11 cellular contexts compared by ENCODE assay signal in the genomic region with DNA sequence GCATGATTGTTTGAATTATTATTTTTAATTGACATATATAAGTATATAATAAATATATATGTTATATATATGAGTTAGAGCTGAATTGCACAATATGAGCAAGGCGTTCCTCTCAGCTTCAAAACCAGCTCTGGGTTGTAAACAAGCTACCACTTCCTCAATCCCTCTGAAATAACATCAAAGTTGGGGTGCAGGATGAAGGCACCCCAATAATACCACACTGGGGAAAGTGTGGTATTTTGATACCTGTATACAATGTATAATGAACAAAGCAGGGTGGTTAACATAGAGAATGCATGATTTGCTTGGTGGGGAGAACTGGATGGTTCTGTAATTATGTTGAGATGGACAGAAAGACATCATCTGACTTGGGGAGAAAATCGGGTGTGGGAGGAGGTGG. TPM values are rescaled to one million over a fixed set of nuclear protein-coding genes. Genes with fewer than 3 reads are reported as not detected.
A peak's percentile ranks its signal among the peaks of the same experiment; 100 is the strongest.
DNase-seq lines count a peak whose midpoint lies in the region; ATAC-seq and TF ChIP-seq lines count a peak whose summit lies in the region.
"Had no signal": no experiment of that assay in that cellular context is flagged by ENCODE, and none has a peak within 500 bp of the region (broad histone marks: within the 10 kb centered on the region; RNA-seq: fewer than 3 reads in every experiment).

No MANE protein-coding gene starts in this region.

- H3K36me3 ChIP-seq in mammary epithelial cell (ENCODE audit: insufficient read depth, low read length): no peaks in the 10 kb centered on the region
- no peaks in the 10 kb centered on the region for H3K36me3 ChIP-seq in lower lobe of right lung
- no peaks in the 10 kb centered on the region for H3K36me3 ChIP-seq in urinary bladder (ENCODE audit: insufficient read depth)

- no peak overlapping the region for H3K27ac Mint-ChIP-seq in MCF 10A (ENCODE audit: low read depth, unreplicated experiment)
- peak overlapping the region; percentile 55 for H3K27ac Mint-ChIP-seq in activated T-helper 1 cell treated with anti-CD3 and anti-CD28 coated beads, Interleukin-12 subunit alpha, Interleukin-12 subunit beta, Interleukin-2, Interleukin-4 antibody, amounts not matched to agents 30 ng/mL and 10 ng/mL and 1 ng/mL, durations not matched to agents 14 hours and 24 hours and 36 hours

- H3K4me1 ChIP-seq in mammary epithelial cell (ENCODE audit: insufficient read depth, low read length) (peaks cover 9% of the 10 kb centered on the region), lower lobe of right lung (peaks cover 35% of the 10 kb centered on the region), urinary bladder (ENCODE audit: insufficient read depth) (no peaks in the 10 kb centered on the region)

- H3K9me3 Mint-ChIP-seq in MCF 10A (ENCODE audit: unreplicated experiment): no peaks in the 10 kb centered on the region
- no peaks in the 10 kb centered on the region for H3K9me3 Mint-ChIP-seq in activated T-helper 1 cell treated with anti-CD3 and anti-CD28 coated beads, Interleukin-12 subunit alpha, Interleukin-12 subunit beta, Interleukin-2, Interleukin-4 antibody, amounts not matched to agents 30 ng/mL and 10 ng/mL and 1 ng/mL, durations not matched to agents 14 hours and 24 hours and 36 hours

- no peaks in the 10 kb centered on the region for H4K20me1 ChIP-seq in mammary epithelial cell (ENCODE audit: insufficient read depth, low read length)

- intact Hi-C loops in MCF 10A (cut with micrococcal nuclease) (loop anchor here (5.0 kb wide), 2 partner anchors 72 to 1057 kb away; no protein-coding TSS in a partner anchor), mammary epithelial cell (cut with micrococcal nuclease) (loop anchor here (10.0 kb wide), 1 partner anchor 754 kb away; no protein-coding TSS in a partner anchor), lower lobe of right lung (cut with DNase I) (no loop called here)
- intact Hi-C loops in activated T-helper 1 cell treated with anti-CD3 and anti-CD28 coated beads, Interleukin-12 subunit alpha, Interleukin-12 subunit beta, Interleukin-2, Interleukin-4 antibody, amounts not matched to agents 30 ng/mL and 10 ng/mL and 1 ng/mL, durations not matched to agents 14 hours and 24 hours and 36 hours (cut with micrococcal nuclease): loop anchor here (2.0 to 5.0 kb wide), 2 partner anchors 87 to 202 kb away; no protein-coding TSS in a partner anchor

- peaks cover 7% of the 10 kb centered on the region for H3K4me1 Mint-ChIP-seq in MCF 10A (ENCODE audit: insufficient read depth, unreplicated experiment)
- peaks cover 87% of the 10 kb centered on the region for H3K4me1 Mint-ChIP-seq in activated T-helper 1 cell treated with anti-CD3 and anti-CD28 coated beads, Interleukin-12 subunit alpha, Interleukin-12 subunit beta, Interleukin-2, Interleukin-4 antibody, amounts not matched to agents 30 ng/mL and 10 ng/mL and 1 ng/mL, durations not matched to agents 14 hours and 24 hours and 36 hours (ENCODE audit: low read depth)

- H3K4me3 ChIP-seq in mammary epithelial cell (replicated peaks in 1 of 3; ENCODE audit: insufficient read depth in 1 of 3, low read depth in 2 of 3, low read length in 3 of 3) (no peak overlapping the region), lower lobe of right lung (no peak overlapping the region), urinary bladder (ENCODE audit: low read depth, low read length) (no peak overlapping the region)
- H3K4me3 ChIP-seq: GM23248 had no signal

- H3K27me3 ChIP-seq in mammary epithelial cell (ENCODE audit: insufficient read depth, low read length) (no peaks in the 10 kb centered on the region), lower lobe of right lung (ENCODE audit: low read depth) (no peaks in the 10 kb centered on the region)

- no peaks in the 10 kb centered on the region for H3K27me3 Mint-ChIP-seq in MCF 10A (ENCODE audit: insufficient read depth, unreplicated experiment)
- no peaks in the 10 kb centered on the region for H3K27me3 Mint-ChIP-seq in activated T-helper 1 cell treated with anti-CD3 and anti-CD28 coated beads, Interleukin-12 subunit alpha, Interleukin-12 subunit beta, Interleukin-2, Interleukin-4 antibody, amounts not matched to agents 30 ng/mL and 10 ng/mL and 1 ng/mL, durations not matched to agents 14 hours and 24 hours and 36 hours (ENCODE audit: insufficient read depth)

- CTCF ChIA-PET in MCF 10A (lab: Yijun Ruan, JAX) (interaction anchor here (1.0 to 3.6 kb wide), 4 partner anchors 11 to 132 kb away, joined by 3 to 21 read pairs (median 5); no protein-coding TSS in a partner anchor), mammary epithelial cell (lab: Charles Lee; ENCODE audit: low non-redundant PET) (no interaction called here)

- no peaks in the 10 kb centered on the region for H3K9me3 ChIP-seq in mammary epithelial cell (replicated peaks; ENCODE audit: insufficient read depth, low read length)
- H3K9me3 ChIP-seq in lower lobe of right lung: no peaks in the 10 kb centered on the region

- BruUV-seq in MCF 10A (replicated peaks; lab: Mats Ljungman, UMichigan) (no TSS peak), mammary epithelial cell (replicated peaks; lab: Mats Ljungman, UMichigan) (no TSS peak)

- H3K4me3 Mint-ChIP-seq in MCF 10A (ENCODE audit: unreplicated experiment): peak overlapping the region; percentile 15
- H3K4me3 Mint-ChIP-seq in activated T-helper 1 cell treated with anti-CD3 and anti-CD28 coated beads, Interleukin-12 subunit alpha, Interleukin-12 subunit beta, Interleukin-2, Interleukin-4 antibody, amounts not matched to agents 30 ng/mL and 10 ng/mL and 1 ng/mL, durations not matched to agents 14 hours and 24 hours and 36 hours: peak overlapping the region; percentile 65

- 94% methylated on average over 2 of the region's 2 CpGs for WGBS in mammary epithelial cell (ENCODE audit: low coverage, missing lambda C conversion rate)
- WGBS in urinary bladder: 82% methylated on average over 2 of the region's 2 CpGs

- H3K36me3 Mint-ChIP-seq in MCF 10A (ENCODE audit: insufficient read depth, unreplicated experiment): no peaks in the 10 kb centered on the region
- H3K36me3 Mint-ChIP-seq in activated T-helper 1 cell treated with anti-CD3 and anti-CD28 coated beads, Interleukin-12 subunit alpha, Interleukin-12 subunit beta, Interleukin-2, Interleukin-4 antibody, amounts not matched to agents 30 ng/mL and 10 ng/mL and 1 ng/mL, durations not matched to agents 14 hours and 24 hours and 36 hours (ENCODE audit: low read depth): peaks cover 21% of the 10 kb centered on the region

- DNase-seq in MCF 10A (ENCODE audit: unreplicated experiment) (no peak), mammary epithelial cell (no peak), lower lobe of right lung (no peak), NCI-H1092 (lab: John Stamatoyannopoulos, UW) (no peak), NCI-H748 (lab: John Stamatoyannopoulos, UW; ENCODE audit: unreplicated experiment) (no peak)
- no peak for DNase-seq in activated T-helper 1 cell treated with anti-CD3 and anti-CD28 coated beads, Interleukin-12 subunit alpha, Interleukin-12 subunit beta, Interleukin-2, Interleukin-4 antibody, amounts not matched to agents 30 ng/mL and 10 ng/mL and 1 ng/mL, durations not matched to agents 14 hours and 24 hours and 36 hours (ENCODE audit: low spot score)
- DNase-seq: GM23248, IMR-90 had no signal

- H3K27ac ChIP-seq in mammary epithelial cell (ENCODE audit: insufficient read depth, low read depth, low read length) (no peak overlapping the region), lower lobe of right lung (peak overlapping the region; percentile 73), urinary bladder (ENCODE audit: low read depth) (peak overlapping the region; percentile 70)
- H3K27ac ChIP-seq: GM23248 had no signal

- H3K9ac ChIP-seq in mammary epithelial cell (ENCODE audit: insufficient read depth, low read length): no peak overlapping the region
- H3K9ac ChIP-seq: GM23248 had no signal

- no peak overlapping the region for H3K4me2 ChIP-seq in mammary epithelial cell (ENCODE audit: insufficient read depth, low read depth, low read length)

- TF ChIP-seq CTCF in MCF 10A (IDR thresholded peaks at IDR 0.05; ENCODE audit: unreplicated experiment): no peak
- no peak for TF ChIP-seq CTCF in mammary epithelial cell (conservative IDR thresholded peaks at IDR 0.05 in 1 of 2, IDR thresholded peaks at IDR 0.05 in 1 of 2; ENCODE audit: extremely low read depth in 1 of 2, insufficient read depth in 1 of 2, low read depth in 1 of 2, low read length in 2 of 2)
- TF ChIP-seq CTCF in lower lobe of right lung (IDR thresholded peaks at IDR 0.05): no peak

- in situ Hi-C loops in mammary epithelial cell (cut with MboI; ENCODE audit: low sequenced_read_pairs in 2 of 2): loop anchor here in 1 of 2 donors (10.0 to 25.0 kb wide), 4 partner anchors 94 to 712 kb away; no protein-coding TSS in a partner anchor

- no peak for ATAC-seq in lower lobe of right lung
- no peak for ATAC-seq in HG03139 (IDR thresholded peaks at IDR 0.05; ENCODE audit: unreplicated experiment)
- ATAC-seq: activated CD4-positive, CD25-positive, alpha-beta regulatory T cell treated with anti-CD3 and anti-CD28 coated beads, Interleukin-2, amount 50 U/mL, for 24 hours had no signal

- dilution Hi-C loops in mammary epithelial cell (cut with HindIII; ENCODE audit: low sequenced_read_pairs): no loop called here

- H2AFZ ChIP-seq in mammary epithelial cell (ENCODE audit: low read depth, low read length): no peak overlapping the region
- H2AFZ ChIP-seq: GM23248 had no signal

- H3K79me2 ChIP-seq in mammary epithelial cell (ENCODE audit: insufficient read depth, low read length): peaks cover 9% of the 10 kb centered on the region

- POLR2A ChIA-PET in MCF 10A (lab: Yijun Ruan, JAX): no interaction called here

RNA-seq across cellular contexts. Expression of a gene that starts 1.7 kb away (rescaled TPM):
- total RNA-seq in MCF 10A (2022) (5.9 and 6.2 TPM in 2 replicates), mammary epithelial cell (10 to 100 TPM; 17.5 to 84.3 TPM), lower lobe of right lung (74.0 TPM), urinary bladder (53.7 TPM)
- polyA plus RNA-seq in mammary epithelial cell (57.2 TPM), urinary bladder (7.5 TPM)
- 210 TPM for polyA minus RNA-seq in mammary epithelial cell
- total RNA-seq in activated T-helper 1 cell treated with anti-CD3 and anti-CD28 coated beads, Interleukin-12 subunit alpha, Interleukin-12 subunit beta, Interleukin-2, Interleukin-4 antibody, amounts not matched to agents 30 ng/mL and 10 ng/mL and 1 ng/mL, durations not matched to agents 14 hours and 24 hours and 36 hours: 19.2 and 20.9 TPM in 2 replicates
